In the genomic region with DNA sequence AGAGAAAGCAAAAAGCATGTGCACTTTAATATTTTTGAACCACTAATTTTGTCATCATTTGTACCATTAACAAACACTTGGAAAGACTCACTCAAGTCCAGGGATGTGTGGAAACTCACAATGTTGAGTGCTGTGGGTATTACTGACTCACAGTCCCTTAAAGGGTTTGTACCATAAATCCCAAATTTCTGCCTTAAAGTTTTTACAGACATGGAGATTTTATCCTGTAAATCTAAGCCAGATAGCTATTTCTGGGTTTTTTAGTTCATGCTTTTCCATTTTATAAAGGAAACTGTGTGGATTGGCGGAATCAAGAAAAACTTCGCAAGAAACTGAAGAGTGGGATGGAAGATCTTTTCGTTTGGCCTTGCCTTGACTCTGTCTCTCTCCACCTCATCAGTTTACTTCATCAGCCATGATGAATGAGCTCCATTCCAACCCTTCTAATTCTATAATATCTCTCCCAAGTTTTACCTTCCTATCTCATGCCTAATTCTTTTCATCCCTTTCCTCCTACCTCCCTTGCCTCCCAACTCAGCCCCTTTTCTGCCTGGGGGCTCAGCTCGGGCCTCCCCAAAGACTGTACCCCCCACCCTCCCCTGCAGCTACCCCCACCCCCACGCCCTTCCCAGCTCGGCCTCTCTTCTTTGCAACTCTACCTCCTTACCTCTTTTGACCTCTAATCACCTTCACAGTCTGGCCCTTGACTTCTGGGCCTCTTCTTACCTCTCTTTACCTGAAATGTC, we compare ENCODE assay signal across 8 cellular contexts.
DNase-seq lines count a peak whose midpoint lies in the region; ATAC-seq and TF ChIP-seq lines count a peak whose summit lies in the region.

No MANE protein-coding gene starts in this region.

- H3K9me3 ChIP-seq in Panc1 (ENCODE audit: control insufficient read depth, insufficient read depth, low read depth, low read length): no peaks in the 10 kb centered on the region
- H3K9me3 ChIP-seq in endocrine pancreas (ENCODE audit: control insufficient read depth, low read length): no peaks in the 10 kb centered on the region
- H3K9me3 ChIP-seq in neuron (ENCODE audit: low read length): no peaks in the 10 kb centered on the region

- H3K27me3 ChIP-seq in Panc1 (ENCODE audit: control insufficient read depth, insufficient read depth, low read length) (no peaks in the 10 kb centered on the region), endocrine pancreas (ENCODE audit: control insufficient read depth, insufficient read depth, low read length) (no peaks in the 10 kb centered on the region), neuron (ENCODE audit: insufficient read depth, low read length) (peaks cover 16% of the 10 kb centered on the region)

- POLR2A ChIA-PET in Panc1 (lab: Charles Lee): interaction anchor here (0.7 to 1.2 kb wide), 3 partner anchors 12 to 331 kb away, joined by 3 read pairs; no protein-coding TSS in a partner anchor

- peak overlapping the region; percentile 68 to 94 for H3K4me3 ChIP-seq in Panc1 (ENCODE audit: low read depth in 2 of 2, low read length in 2 of 2)
- H3K4me3 ChIP-seq in endocrine pancreas (ENCODE audit: control insufficient read depth, insufficient read depth, low read length): peak overlapping the region; percentile 92
- peak overlapping the region; percentile 50 for H3K4me3 ChIP-seq in neuron (ENCODE audit: low read length)

- H3K9ac ChIP-seq in endocrine pancreas (ENCODE audit: control insufficient read depth, insufficient read depth, low read length): no peak overlapping the region

- TF ChIP-seq CTCF in Panc1 (IDR thresholded peaks at IDR 0.05): no peak

- H3K4me1 ChIP-seq in Panc1 (ENCODE audit: control insufficient read depth, insufficient read depth, low read length) (peaks cover 36% of the 10 kb centered on the region), endocrine pancreas (ENCODE audit: control insufficient read depth, insufficient read depth, low read length) (peaks cover 10% of the 10 kb centered on the region), neuron (ENCODE audit: insufficient read depth, low read length) (peaks cover 45% of the 10 kb centered on the region)

- DNase-seq in ELR (ENCODE audit: low read depth) (peak; percentile 57), Panc1 (ENCODE audit: low read depth, low spot score) (no peak), NCI-H2196 treated with DMSO at 0.1 percent for 48 hours (lab: John Stamatoyannopoulos, UW; ENCODE audit: unreplicated experiment) (no peak), KBM-7 (no peak)

- H3K36me3 ChIP-seq in Panc1 (ENCODE audit: control insufficient read depth, insufficient read depth, low read length): no peaks in the 10 kb centered on the region
- H3K36me3 ChIP-seq in endocrine pancreas (ENCODE audit: control insufficient read depth, insufficient read depth, low read length): no peaks in the 10 kb centered on the region
- H3K36me3 ChIP-seq in neuron (ENCODE audit: insufficient read depth, low read length): no peaks in the 10 kb centered on the region

- ATAC-seq in Panc1 (no peak), HG02759 (IDR thresholded peaks at IDR 0.05; ENCODE audit: unreplicated experiment) (no peak), HG03175 (IDR thresholded peaks at IDR 0.05; ENCODE audit: unreplicated experiment) (no peak)

- CTCF ChIA-PET in Panc1 (lab: Charles Lee): interaction anchor here (0.6 to 0.8 kb wide), 3 partner anchors 21 to 69 kb away, joined by 3 to 7 read pairs (median 6); no protein-coding TSS in a partner anchor

- intact Hi-C loops in Panc1 (cut with micrococcal nuclease; ENCODE audit: unreplicated experiment): loop anchor here (5.0 to 10.0 kb wide), 2 partner anchors 193 to 316 kb away; no protein-coding TSS in a partner anchor

- in situ Hi-C loops in Panc1 (cut with HindIII; ENCODE audit: low pct_unique_long_range_greater_than_20kb, low sequenced_read_pairs): no loop called here
- in situ Hi-C loops in KBM-7 (cut with MboI; ENCODE audit: low pct_unique_long_range_greater_than_20kb, low sequenced_read_pairs): no loop called here

- BruUV-seq in Panc1 (replicated peaks; lab: Mats Ljungman, UMichigan): no TSS peak

- H3K27ac ChIP-seq in Panc1 (ENCODE audit: low read length): peak overlapping the region; percentile 98

- H2AFZ ChIP-seq in neuron (ENCODE audit: low read depth, low read length): no peak overlapping the region
